In the genomic region with DNA sequence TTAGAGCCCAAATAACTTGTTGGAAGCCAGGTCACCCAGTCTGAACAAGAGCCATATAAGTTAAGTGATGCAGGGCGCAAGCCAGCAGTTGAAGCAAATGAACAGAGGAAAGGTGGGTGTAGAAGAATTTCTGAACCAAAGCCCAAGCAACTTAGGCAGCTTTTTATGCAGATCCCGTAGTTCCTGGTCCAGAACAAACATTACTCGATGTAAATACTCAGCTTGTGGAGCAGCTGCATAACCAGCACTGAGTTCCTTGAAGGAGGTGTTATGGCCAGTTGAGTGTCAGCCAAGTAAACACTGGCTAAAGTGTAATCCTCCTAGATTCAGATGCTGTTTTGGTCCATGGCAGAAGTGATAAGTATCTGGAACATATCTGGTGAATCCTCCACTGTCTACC, we compare ENCODE assay signal across 18 cellular contexts.
"Had no signal": no experiment of that assay in that cellular context is flagged by ENCODE, and none has a peak within 500 bp of the region (broad histone marks: within the 10 kb centered on the region; RNA-seq: fewer than 3 reads in every experiment).

No MANE protein-coding gene starts in this region.

- H3K27ac ChIP-seq: heart right ventricle, pancreas, spleen, vagina had no signal

- H3K4me1 Mint-ChIP-seq: immature natural killer cell; naive thymus-derived CD4-positive, alpha-beta T cell; stimulated activated naive B cell treated with anti-CD40 and anti-IgM and Interleukin-4, amounts not matched to agents 10 μg/mL and 1 μg/mL and 100 μg/mL, for 72 hours had no signal

- H3K36me3 ChIP-seq: pancreas, spleen, tibial nerve, vagina had no signal

- ATAC-seq: activated T-cell treated with anti-CD3 and anti-CD28 coated beads, Interleukin-2, amount 50 U/mL, for 72 hours; esophagus mucosa; heart right ventricle; naive thymus-derived CD4-positive, alpha-beta T cell; pancreas; stimulated activated naive B cell treated with anti-CD40 and anti-IgM and Interleukin-4, amounts not matched to agents 10 μg/mL and 1 μg/mL and 100 μg/mL, for 72 hours had no signal

- H3K9me3 ChIP-seq: heart right ventricle, pancreas, spleen, tibial nerve, vagina had no signal

- H3K9me3 Mint-ChIP-seq: activated T-cell treated with anti-CD3 and anti-CD28 coated beads, Interleukin-2, amount 50 U/mL, for 72 hours; T-helper 1 cell treated with Interleukin-12 subunit alpha and Interleukin-12 subunit beta and Interleukin-4 antibody, amounts not matched to agents 30 μg/mL and 1 μg/mL, for 36 hours had no signal

- H3K36me3 Mint-ChIP-seq: immature natural killer cell; naive thymus-derived CD4-positive, alpha-beta T cell; stimulated activated naive B cell treated with anti-CD40 and anti-IgM and Interleukin-4, amounts not matched to agents 10 μg/mL and 1 μg/mL and 100 μg/mL, for 72 hours had no signal

- H3K27me3 ChIP-seq: heart right ventricle, pancreas, tibial nerve, vagina had no signal

- H3K4me3 Mint-ChIP-seq: activated T-cell treated with anti-CD3 and anti-CD28 coated beads, Interleukin-2, amount 50 U/mL, for 72 hours; immature natural killer cell; naive thymus-derived CD4-positive, alpha-beta T cell; stimulated activated naive B cell treated with anti-CD40 and anti-IgM and Interleukin-4, amounts not matched to agents 10 μg/mL and 1 μg/mL and 100 μg/mL, for 72 hours; T-helper 1 cell treated with Interleukin-12 subunit alpha and Interleukin-12 subunit beta and Interleukin-4 antibody, amounts not matched to agents 30 μg/mL and 1 μg/mL, for 36 hours had no signal

- H3K4me3 ChIP-seq: heart right ventricle, pancreas, spleen, tibial nerve, vagina had no signal

- H3K27ac Mint-ChIP-seq: activated T-cell treated with anti-CD3 and anti-CD28 coated beads, Interleukin-2, amount 50 U/mL, for 72 hours; immature natural killer cell; naive thymus-derived CD4-positive, alpha-beta T cell; stimulated activated naive B cell treated with anti-CD40 and anti-IgM and Interleukin-4, amounts not matched to agents 10 μg/mL and 1 μg/mL and 100 μg/mL, for 72 hours; T-helper 1 cell treated with Interleukin-12 subunit alpha and Interleukin-12 subunit beta and Interleukin-4 antibody, amounts not matched to agents 30 μg/mL and 1 μg/mL, for 36 hours had no signal

- DNase-seq: activated CD4-positive, alpha-beta T cell treated with anti-CD3 and anti-CD28 coated beads for 1 hour; activated CD4-positive, alpha-beta T cell treated with anti-CD3 and anti-CD28 coated beads, Interleukin-2, amount 50 U/mL, for 4 hours; activated effector memory CD4-positive, alpha-beta T cell treated with anti-CD3 and anti-CD28 coated beads, Interleukin-2, amount 50 U/mL, for 16 hours; activated naive CD4-positive, alpha-beta T cell treated with anti-CD3 and anti-CD28 coated beads, Interleukin-2, amount 50 U/mL, for 16 hours; activated T-cell treated with anti-CD3 and anti-CD28 coated beads, Interleukin-2, amount 50 U/mL, for 72 hours; aorta; effector CD8-positive, alpha-beta T cell; heart right ventricle; immature natural killer cell; mesenchymal stem cell; naive thymus-derived CD4-positive, alpha-beta T cell; pancreas; spleen; stimulated activated naive B cell treated with anti-CD40 and anti-IgM and Interleukin-4, amounts not matched to agents 10 μg/mL and 1 μg/mL and 100 μg/mL, for 72 hours had no signal

- H3K4me1 ChIP-seq: heart right ventricle, pancreas, spleen, vagina had no signal
